In genomic region chr20:3890410-3890751, GRCh38 we compare ENCODE assay signal across 8 cellular contexts. TPM values are rescaled to one million over a fixed set of nuclear protein-coding genes. Genes with fewer than 3 reads are reported as not detected.
A peak's percentile ranks its signal among the peaks of the same experiment; 100 is the strongest.
DNase-seq lines count a peak whose midpoint lies in the region; ATAC-seq and TF ChIP-seq lines count a peak whose summit lies in the region.

No MANE protein-coding gene starts in this region.

- H3K4me3 ChIP-seq in SK-N-SH (ENCODE audit: low read depth in 2 of 2, low read length in 1 of 2) (peak overlapping the region; percentile 81 to 100), duodenal mucosa (ENCODE audit: low read depth in 1 of 2, low read length in 2 of 2) (peak overlapping the region; percentile 83 to 89)

- H3K27ac ChIP-seq in SK-N-SH (ENCODE audit: low read depth in 2 of 2, low read length in 1 of 2) (peak overlapping the region; percentile 69 to 96), duodenal mucosa (ENCODE audit: low read depth, low read length) (peak overlapping the region; percentile 96)

- POLR2A ChIA-PET in SK-N-SH (lab: Yijun Ruan, JAX) = interaction anchor here (1.0 kb wide), 1 partner anchor 125 kb away, joined by 3 read pairs; the partner anchor contains the start of gene RNF24

- peaks cover 58 to 66% of the 10 kb centered on the region in 2 donors for H3K4me1 Mint-ChIP-seq in natural killer cell

- peak overlapping the region; percentile 93 for H3K4me2 ChIP-seq in SK-N-SH

- H2AFZ ChIP-seq in SK-N-SH (ENCODE audit: low read depth) = no peak overlapping the region

- peaks cover 0 to 26% of the 10 kb centered on the region in 2 experiments for H3K36me3 ChIP-seq in SK-N-SH (replicated peaks in 1 of 2; ENCODE audit: control insufficient read depth in 1 of 2, insufficient read depth in 2 of 2, low read length in 1 of 2)
- peaks cover 0 to 6% of the 10 kb centered on the region in 2 donors for H3K36me3 ChIP-seq in duodenal mucosa (ENCODE audit: control insufficient read depth in 1 of 2, insufficient read depth in 2 of 2, low read length in 2 of 2)

- CTCF ChIA-PET in SK-N-SH (lab: Yijun Ruan, JAX) = interaction anchor here (0.7 to 1.1 kb wide), 2 partner anchors 21 to 103 kb away, joined by 3 to 4 read pairs; no protein-coding TSS in a partner anchor

- no peaks in the 10 kb centered on the region for H3K27me3 ChIP-seq in SK-N-SH (ENCODE audit: insufficient read depth)
- no peaks in the 10 kb centered on the region for H3K27me3 ChIP-seq in duodenal mucosa (ENCODE audit: control insufficient read depth in 1 of 2, insufficient read depth in 2 of 2, low read length in 2 of 2)

- H3F3A ChIP-seq in SK-N-SH (replicated peaks; ENCODE audit: insufficient read depth) = peaks cover 21% of the 10 kb centered on the region

- H3K79me2 ChIP-seq in SK-N-SH (ENCODE audit: insufficient read depth) = peaks cover 96% of the 10 kb centered on the region

- H3K27ac Mint-ChIP-seq in natural killer cell = peak overlapping the region; percentile 96 to 98

- H4K20me1 ChIP-seq in SK-N-SH (ENCODE audit: insufficient read depth) = peaks cover 57% of the 10 kb centered on the region

- H3K36me3 Mint-ChIP-seq in natural killer cell = peaks cover 7% of the 10 kb centered on the region

- no peaks in the 10 kb centered on the region for H3K9me3 ChIP-seq in SK-N-SH
- H3K9me3 ChIP-seq in duodenal mucosa (ENCODE audit: control insufficient read depth in 1 of 2, low read length in 2 of 2) = no peaks in the 10 kb centered on the region

- WGBS in SK-N-SH (ENCODE audit: low lambda C conversion rate) = 2% methylated on average over 3 of the region's 3 CpGs

- TF ChIP-seq EP300 in SK-N-SH (IDR thresholded peaks at IDR 0.05; ENCODE audit: borderline replicate concordance in 1 of 2, low read depth in 1 of 2, low read length in 1 of 2) = no peak

- H3K4me3 Mint-ChIP-seq in natural killer cell = peak overlapping the region; percentile 100

- no peaks in the 10 kb centered on the region for H3K9me3 Mint-ChIP-seq in natural killer cell

- DNase-seq in SK-N-SH (no peak), NOMO-1 treated with dmso at 0.1 percent for 144 hours (lab: John Stamatoyannopoulos, UW; ENCODE audit: unreplicated experiment) (peak; percentile 3), natural killer cell (no peak), SHP77 treated with DMSO at 0.1 percent for 48 hours (lab: John Stamatoyannopoulos, UW) (no peak)
- DNase-seq in stimulated activated CD4-positive, alpha-beta T cell treated with anti-CD3 and anti-CD28 coated beads, Interleukin-12 subunit alpha, Interleukin-12 subunit beta, amount 100 ng/mL, for 4 hours = no peak

- no peaks in the 10 kb centered on the region for H3K9me2 ChIP-seq in SK-N-SH

- TF ChIP-seq CTCF in SK-N-SH (IDR thresholded peaks at IDR 0.05) = no peak
- no peak for TF ChIP-seq CTCF in natural killer cell (IDR thresholded peaks at IDR 0.05)

- H3K9ac ChIP-seq in SK-N-SH = peak overlapping the region; percentile 98
- H3K9ac ChIP-seq in duodenal mucosa (ENCODE audit: low read depth in 1 of 2, low read length in 2 of 2) = peak overlapping the region; percentile 63 to 89

- intact Hi-C loops in natural killer cell (cut with micrococcal nuclease) = no loop called here

- TF ChIP-seq RAD21 in SK-N-SH (IDR thresholded peaks at IDR 0.05; ENCODE audit: low read length) = no peak

- no peaks in the 10 kb centered on the region for H3K27me3 Mint-ChIP-seq in natural killer cell (ENCODE audit: low read depth in 2 of 2)

- ATAC-seq in SK-N-SH treated with all-trans-retinoic acid at 6 μM for 48 hours (no peak), natural killer cell (no peak), GM19328 (IDR thresholded peaks at IDR 0.05; ENCODE audit: unreplicated experiment) (no peak)

- peaks cover 15% of the 10 kb centered on the region in 2 experiments for H3K4me1 ChIP-seq in SK-N-SH (ENCODE audit: control insufficient read depth in 1 of 2, insufficient read depth in 2 of 2, low read depth in 1 of 2, low read length in 1 of 2)
- H3K4me1 ChIP-seq in duodenal mucosa (ENCODE audit: control insufficient read depth in 1 of 2, insufficient read depth in 2 of 2, low read length in 2 of 2) = peaks cover 34 to 40% of the 10 kb centered on the region in 2 donors

TF ChIP-seq in SK-N-SH, 30 proteins besides CTCF, POLR2A, EP300 and RAD21:
- TF ChIP-seq YY1 (IDR thresholded peaks at IDR 0.05; ENCODE audit: low read depth) = peak; percentile 82; the same call in 1 of the 2 replicates
- TF ChIP-seq POLR2AphosphoS5 (IDR thresholded peaks at IDR 0.05; ENCODE audit: low read depth, low read length) = 0 out of 2 replicates have a peak, but pooled peaks have one; percentile 7
- TF ChIP-seq MXI1 (IDR thresholded peaks at IDR 0.05; ENCODE audit: low read depth, low read length) = no peak
- no peak for TF ChIP-seq RXRA (IDR thresholded peaks at IDR 0.05; ENCODE audit: borderline replicate concordance, low read depth)

TF ChIP-seq in SK-N-SH treated with all-trans-retinoic acid at 6 μM for 48 hours, 23 proteins besides CTCF, POLR2A, EP300 and RAD21:
- TF ChIP-seq ZFP3 (CRISPR knock-in tag; IDR thresholded peaks at IDR 0.05) (no peak), TCF4 (CRISPR knock-in tag; IDR thresholded peaks at IDR 0.05; ENCODE audit: borderline replicate concordance) (no peak), ZNF70 (CRISPR knock-in tag; IDR thresholded peaks at IDR 0.05) (no peak), BACH2 (CRISPR knock-in tag; IDR thresholded peaks at IDR 0.05; ENCODE audit: borderline replicate concordance) (no peak), PPARA (CRISPR knock-in tag; IDR thresholded peaks at IDR 0.05; ENCODE audit: borderline replicate concordance) (no peak), CSDC2 (CRISPR knock-in tag; IDR thresholded peaks at IDR 0.05) (no peak), OSR1 (CRISPR knock-in tag; IDR thresholded peaks at IDR 0.05) (no peak), TOX (CRISPR knock-in tag; IDR thresholded peaks at IDR 0.05; ENCODE audit: borderline replicate concordance) (no peak), ESRRG (CRISPR knock-in tag; IDR thresholded peaks at IDR 0.05) (no peak), CREB5 (CRISPR knock-in tag; IDR thresholded peaks at IDR 0.05; ENCODE audit: low read depth) (no peak), GLIS3 (CRISPR knock-in tag; IDR thresholded peaks at IDR 0.05) (no peak), ZC3H10 (CRISPR knock-in tag; IDR thresholded peaks at IDR 0.05) (no peak), CSRNP3 (CRISPR knock-in tag; IDR thresholded peaks at IDR 0.05) (no peak), PATZ1 (CRISPR knock-in tag; IDR thresholded peaks at IDR 0.05; ENCODE audit: borderline replicate concordance) (no peak), ZNF565 (CRISPR knock-in tag; conservative IDR thresholded peaks at IDR 0.05; ENCODE audit: low read depth) (no peak)

RNA-seq across cellular contexts. Expression of gene PANK2, which starts 1.2 kb away (rescaled TPM):
- polyA plus RNA-seq in SK-N-SH (2012; rRNA removed) = 17.7 and 23.3 TPM in 2 replicates
- polyA plus RNA-seq in SK-N-SH (2012; cell fraction: cytosol; rRNA removed) = 19.6 and 22.5 TPM in 2 replicates
- polyA plus RNA-seq in SK-N-SH (2012; cell fraction: nucleus; rRNA removed) = 43.1 and 53.0 TPM in 2 replicates
- 10 to 100 TPM; 50.5 to 74.3 (median 61.3) TPM for total RNA-seq in natural killer cell

RNA-seq across cellular contexts. Expression of gene MAVS, which starts 43.7 kb away (rescaled TPM):
- polyA plus RNA-seq in SK-N-SH (2012; rRNA removed) = 9.1 and 10.5 TPM in 2 replicates
- 5.1 and 6.6 TPM in 2 replicates for polyA plus RNA-seq in SK-N-SH (2012; cell fraction: cytosol; rRNA removed)
- polyA plus RNA-seq in SK-N-SH (2012; cell fraction: nucleus; rRNA removed) = 22.6 and 28.8 TPM in 2 replicates
- 10 to 100 TPM; 23.1 to 30.8 (median 26.4) TPM for total RNA-seq in natural killer cell
